ENCODE assay signal across 22 cellular contexts in genomic region chr20:59721386-59721785, GRCh38.
A peak's percentile ranks its signal among the peaks of the same experiment; 100 is the strongest.
DNase-seq lines count a peak whose midpoint lies in the region; ATAC-seq, FAIRE-seq and TF ChIP-seq lines count a peak whose summit lies in the region.
"Had no signal": no experiment of that assay in that cellular context is flagged by ENCODE, and none has a peak within 500 bp of the region (broad histone marks: within the 10 kb centered on the region; RNA-seq: fewer than 3 reads in every experiment).

No MANE protein-coding gene starts in this region.

- in situ Hi-C loops in GM13976 (cut with MboI; ENCODE audit: low sequenced_read_pairs, unreplicated experiment), result no loop called here

- H3K36me3 ChIP-seq in bronchial epithelial cell (ENCODE audit: control insufficient read depth, insufficient read depth, low read length), result no peaks in the 10 kb centered on the region

- TF ChIP-seq CTCF in HL-60 (IDR thresholded peaks at IDR 0.05; ENCODE audit: insufficient read depth, low read length), result no peak
- TF ChIP-seq CTCF in bronchial epithelial cell (IDR thresholded peaks at IDR 0.05; ENCODE audit: insufficient read depth, low read length, severe bottlenecking), result no peak
- TF ChIP-seq CTCF in GM13976 (IDR thresholded peaks at IDR 0.05; ENCODE audit: borderline replicate concordance, control extremely low read depth, extremely low read depth, insufficient read depth, missing control alignments), result no peak

- H3K27ac ChIP-seq in HL-60 (replicated peaks) (no peak overlapping the region), temporal lobe (ENCODE audit: low read depth, low read length) (peak overlapping the region; percentile 19)

- peak overlapping the region; percentile 20 for H3K4me3 ChIP-seq in HL-60 (replicated peaks; ENCODE audit: insufficient read depth, low read length)
- H3K4me3 ChIP-seq in bronchial epithelial cell (ENCODE audit: low read depth, low read length), result no peak overlapping the region

- peak; percentile 36 for FAIRE-seq in bronchial epithelial cell (lab: Jason Lieb, UNC)
- FAIRE-seq: D721Med, G401.6, GM12892, GM19239, HepG2 had no signal

- H3K27me3 ChIP-seq in HL-60 (ENCODE audit: insufficient read depth, poor library complexity, severe bottlenecking) (peaks cover 8% of the 10 kb centered on the region), bronchial epithelial cell (ENCODE audit: control insufficient read depth, insufficient read depth, low read length) (no peaks in the 10 kb centered on the region)

- ATAC-seq in HG03135 (IDR thresholded peaks at IDR 0.05; ENCODE audit: unreplicated experiment), result no peak
- ATAC-seq: HepG2 had no signal

- DNase-seq in SIG-M5 treated with dmso at 0.1 percent for 504 hours (lab: John Stamatoyannopoulos, UW; ENCODE audit: unreplicated experiment) (peak; percentile 21), SIG-M5 (lab: John Stamatoyannopoulos, UW) (no peak), HL-60 (ENCODE audit: low read depth in 1 of 2, low spot score in 1 of 2) (no peak), bronchial epithelial cell (ENCODE audit: low read depth) (no peak), amniotic stem cell (lab: John Stamatoyannopoulos, UW) (no peak), GM13976 (ENCODE audit: low spot score) (no peak)
- DNase-seq: 8988T; AML-193; C1 segment of cervical spinal cord; CD4-positive, alpha-beta memory T cell; DMS153; DMS79 treated with DMSO at 0.1 percent for 48 hours; EL; GOT3; H9 had no signal
